11 cellular contexts compared by ENCODE assay signal in genomic region chr12:110466791-110467190, GRCh38. TPM values are rescaled to one million over a fixed set of nuclear protein-coding genes. Genes with fewer than 3 reads are reported as not detected.
A peak's percentile ranks its signal among the peaks of the same experiment; 100 is the strongest.
DNase-seq lines count a peak whose midpoint lies in the region; ATAC-seq, FAIRE-seq and TF ChIP-seq lines count a peak whose summit lies in the region.
"Had no signal": no experiment of that assay in that cellular context is flagged by ENCODE, and none has a peak within 500 bp of the region (broad histone marks: within the 10 kb centered on the region; RNA-seq: fewer than 3 reads in every experiment).

No MANE protein-coding gene starts in this region.

- H3K27me3 ChIP-seq in ACC112 (ENCODE audit: insufficient read depth, low read length), result no peaks in the 10 kb centered on the region
- H3K27me3 ChIP-seq in GM23248 (replicated peaks; ENCODE audit: insufficient read depth), result no peaks in the 10 kb centered on the region
- no peaks in the 10 kb centered on the region for H3K27me3 ChIP-seq in keratinocyte (ENCODE audit: control insufficient read depth, extremely low read depth, insufficient read depth, low read length)
- H3K27me3 ChIP-seq in effector memory CD4-positive, alpha-beta T cell (replicated peaks; ENCODE audit: control insufficient read depth, insufficient read depth, low read length, poor library complexity, severe bottlenecking), result no peaks in the 10 kb centered on the region

- in situ Hi-C loops in GM23248 (cut with MboI), result no loop called here

- CTCF ChIA-PET in activated CD4-positive, alpha-beta memory T cell treated with anti-CD3 and anti-CD28 coated beads for 36 hours (lab: Charles Lee), result interaction anchor here (1.1 to 6.7 kb wide), 4 partner anchors 8 to 134 kb away, joined by 3 to 86 read pairs (median 50); partner anchors contain the start of gene ARPC3

- no peaks in the 10 kb centered on the region for H3F3A ChIP-seq in GM23248 (ENCODE audit: insufficient read depth)

- H3K4me3 ChIP-seq in ACC112 (ENCODE audit: low read depth, low read length), result peak overlapping the region; percentile 95
- peak overlapping the region; percentile 88 for H3K4me3 ChIP-seq in GM23248
- H3K4me3 ChIP-seq in keratinocyte (ENCODE audit: control insufficient read depth in 2 of 3, extremely low read depth in 1 of 3, insufficient read depth in 2 of 3, low read depth in 1 of 3, low read length in 3 of 3), result peak overlapping the region; percentile 51 to 79 (median 73)
- no peak overlapping the region for H3K4me3 ChIP-seq in effector memory CD4-positive, alpha-beta T cell (ENCODE audit: insufficient read depth, low read depth, low read length, poor library complexity, severe bottlenecking)

- peak overlapping the region; percentile 90 for H3K9ac ChIP-seq in GM23248
- H3K9ac ChIP-seq in keratinocyte (ENCODE audit: control insufficient read depth, extremely low read depth, insufficient read depth, low read length), result peak overlapping the region; percentile 85

- intact Hi-C loops in activated CD4-positive, alpha-beta memory T cell treated with anti-CD3 and anti-CD28 coated beads for 36 hours (cut with micrococcal nuclease), result no loop called here

- peak overlapping the region; percentile 30 for H3K4me3 Mint-ChIP-seq in activated CD4-positive, alpha-beta memory T cell treated with anti-CD3 and anti-CD28 coated beads for 36 hours

- H4K20me1 ChIP-seq in GM23248 (ENCODE audit: insufficient read depth), result no peaks in the 10 kb centered on the region
- no peaks in the 10 kb centered on the region for H4K20me1 ChIP-seq in keratinocyte (ENCODE audit: control insufficient read depth, extremely low read depth, insufficient read depth, low read length)

- no peak overlapping the region for H3K27ac Mint-ChIP-seq in activated CD4-positive, alpha-beta memory T cell treated with anti-CD3 and anti-CD28 coated beads for 36 hours

- no peaks in the 10 kb centered on the region for H3K9me1 ChIP-seq in keratinocyte (ENCODE audit: control insufficient read depth, extremely low read depth, insufficient read depth, low read length)

- H3K4me1 Mint-ChIP-seq in activated CD4-positive, alpha-beta memory T cell treated with anti-CD3 and anti-CD28 coated beads for 36 hours (ENCODE audit: low read depth), result peaks cover 35% of the 10 kb centered on the region

- dilution Hi-C loops in keratinocyte (cut with MboI; ENCODE audit: extremely low pct_ligation_motif_present, low sequenced_read_pairs), result no loop called here

- WGBS in GM23248 (ENCODE audit: low coverage in 1 of 2, low lambda C conversion rate in 2 of 2, missing lambda C conversion rate in 2 of 2), 2 experiments, result 59 to 69% methylated on average over 2 to 5 of the region's 5 CpGs

- TF ChIP-seq CTCF in keratinocyte (optimal IDR thresholded peaks at IDR 0.05 in 1 of 3, IDR thresholded peaks at IDR 0.05 in 1 of 3, conservative IDR thresholded peaks at IDR 0.05 in 1 of 3; ENCODE audit: extremely low read depth in 1 of 3, insufficient read depth in 2 of 3, low read length in 3 of 3), result no peak

- H3K36me3 Mint-ChIP-seq in activated CD4-positive, alpha-beta memory T cell treated with anti-CD3 and anti-CD28 coated beads for 36 hours, result peaks cover 16% of the 10 kb centered on the region

- H3K9me3 ChIP-seq in GM23248 (ENCODE audit: low read depth) (no peaks in the 10 kb centered on the region), keratinocyte (ENCODE audit: control insufficient read depth, low read depth, low read length) (no peaks in the 10 kb centered on the region)
- H3K9me3 ChIP-seq in effector memory CD4-positive, alpha-beta T cell (ENCODE audit: control insufficient read depth, low read length), result no peaks in the 10 kb centered on the region

- H3K9me2 ChIP-seq in GM23248 (ENCODE audit: insufficient read depth), result no peaks in the 10 kb centered on the region

- no peaks in the 10 kb centered on the region for H3K9me3 Mint-ChIP-seq in activated CD4-positive, alpha-beta memory T cell treated with anti-CD3 and anti-CD28 coated beads for 36 hours

- H2AFZ ChIP-seq in ACC112 (ENCODE audit: low read length, unreplicated experiment), result no peak overlapping the region
- 0 out of 2 replicates have a peak overlapping the region, but pooled peaks have one; percentile 90 for H2AFZ ChIP-seq in GM23248
- peak overlapping the region; percentile 30 for H2AFZ ChIP-seq in keratinocyte (ENCODE audit: control insufficient read depth, low read length)

- FAIRE-seq in keratinocyte (lab: Jason Lieb, UNC), result no peak
- FAIRE-seq: colon, TTC549 had no signal

- ATAC-seq in HG02759 (IDR thresholded peaks at IDR 0.05; ENCODE audit: unreplicated experiment), result no peak

- H3K36me3 ChIP-seq in ACC112 (ENCODE audit: insufficient read depth, low read length) (no peaks in the 10 kb centered on the region), GM23248 (ENCODE audit: low read depth) (0 out of 2 replicates have a peak, but pooled peaks cover 3% of the 10 kb centered on the region), keratinocyte (ENCODE audit: control insufficient read depth in 2 of 2, extremely low read depth in 1 of 2, insufficient read depth in 2 of 2, low read length in 2 of 2) (peaks cover 3 to 8% of the 10 kb centered on the region in 2 experiments)
- peaks cover 9% of the 10 kb centered on the region for H3K36me3 ChIP-seq in effector memory CD4-positive, alpha-beta T cell (ENCODE audit: control insufficient read depth, insufficient read depth, low read length)

- no peaks in the 10 kb centered on the region for H3K27me3 Mint-ChIP-seq in activated CD4-positive, alpha-beta memory T cell treated with anti-CD3 and anti-CD28 coated beads for 36 hours

- H3K27ac ChIP-seq in ACC112 (ENCODE audit: low read depth, low read length) (no peak overlapping the region), GM23248 (no peak overlapping the region), keratinocyte (ENCODE audit: control insufficient read depth, insufficient read depth, low read length) (peak overlapping the region; percentile 88)
- no peak overlapping the region for H3K27ac ChIP-seq in effector memory CD4-positive, alpha-beta T cell (ENCODE audit: insufficient read depth, low read length, poor library complexity, severe bottlenecking)

- peaks cover 45% of the 10 kb centered on the region for H3K79me2 ChIP-seq in ACC112 (ENCODE audit: control insufficient read depth, insufficient read depth, low read length, unreplicated experiment)
- peaks cover 52% of the 10 kb centered on the region for H3K79me2 ChIP-seq in GM23248 (ENCODE audit: insufficient read depth)
- peaks cover 23% of the 10 kb centered on the region for H3K79me2 ChIP-seq in keratinocyte (ENCODE audit: control insufficient read depth, insufficient read depth, low read length)

- H3K4me1 ChIP-seq in ACC112 (ENCODE audit: control insufficient read depth, insufficient read depth, low read length, unreplicated experiment) (peaks cover 14% of the 10 kb centered on the region), GM23248 (ENCODE audit: insufficient read depth) (peaks cover 10% of the 10 kb centered on the region; the same call in 1 of the 2 replicates), keratinocyte (ENCODE audit: control insufficient read depth, extremely low read depth, insufficient read depth, low read length) (peaks cover 10% of the 10 kb centered on the region)
- peaks cover 8% of the 10 kb centered on the region for H3K4me1 ChIP-seq in effector memory CD4-positive, alpha-beta T cell (ENCODE audit: control insufficient read depth, insufficient read depth, low read length, poor library complexity, severe bottlenecking)

- DNase-seq in GM23248 (no peak), keratinocyte (ENCODE audit: low read depth, low spot score) (no peak), NCI-H2171 treated with DMSO at 0.1 percent for 48 hours (lab: John Stamatoyannopoulos, UW) (no peak)
- no peak for DNase-seq in activated CD4-positive, alpha-beta memory T cell treated with anti-CD3 and anti-CD28 coated beads for 36 hours
- DNase-seq in effector memory CD4-positive, alpha-beta T cell, result no peak
- no peak for DNase-seq in activated CD4-positive, alpha-beta T cell treated with anti-CD3 and anti-CD28 coated beads for 1 hour
- DNase-seq: NCI-H1048 had no signal

- POLR2A ChIA-PET in activated CD4-positive, alpha-beta memory T cell treated with anti-CD3 and anti-CD28 coated beads for 36 hours (lab: Charles Lee), result no interaction called here

- H3K4me2 ChIP-seq in GM23248 (ENCODE audit: unreplicated experiment) (peak overlapping the region; percentile 98), keratinocyte (ENCODE audit: control insufficient read depth, extremely low read depth, insufficient read depth, low read depth, low read length) (peak overlapping the region; percentile 98)

RNA-seq across cellular contexts. Expression of gene GPN3, which starts 1.3 kb away (rescaled TPM):
- 18.4 and 33.4 TPM in 2 replicates for total RNA-seq in GM23248 (2014; rRNA removed; shearing (Covaris generic))
- polyA plus RNA-seq in GM23248 (2016; fragmentation: Nextera tagmentation; extraction: Ambion mirVana) (43.5 and 47.4 TPM in 2 replicates), keratinocyte (22.8 to 35.5 TPM (median 31.6 TPM) in 3 replicates)
- total RNA-seq in activated CD4-positive, alpha-beta memory T cell treated with anti-CD3 and anti-CD28 coated beads for 36 hours, result 10 to 100 TPM; 62.4 to 68.4 TPM
- polyA plus RNA-seq in keratinocyte (2011; ENCODE audit: low read depth), result 21.7 TPM
- 23.1 and 27.1 TPM in 2 replicates for polyA plus RNA-seq in keratinocyte (2011; cell fraction: cytosol; rRNA removed)
- polyA plus RNA-seq in keratinocyte (2011; cell fraction: nucleus; rRNA removed), result 12.7 and 15.2 TPM in 2 replicates
- polyA plus RNA-seq in keratinocyte (2012; ENCODE audit: low replicate concordance), result 18.5 and 19.1 TPM in 2 replicates
- 4.7 to 26.7 TPM (median 17.9 TPM) in 3 replicates for polyA minus RNA-seq in keratinocyte
- polyA minus RNA-seq in keratinocyte (2011; cell fraction: cytosol; rRNA and poly(A)+ RNA removed), result 15.7 TPM
- 2.3 and 7.5 TPM in 2 replicates for polyA minus RNA-seq in keratinocyte (2011; cell fraction: nucleus; rRNA and poly(A)+ RNA removed)

RNA-seq across cellular contexts. Expression of gene FAM216A, which starts 1.9 kb away (rescaled TPM):
- total RNA-seq in GM23248 (2014; rRNA removed; shearing (Covaris generic)), result 11.5 and 18.1 TPM in 2 replicates
- 25.2 and 25.8 TPM in 2 replicates for polyA plus RNA-seq in GM23248 (2016; fragmentation: Nextera tagmentation; extraction: Ambion mirVana)
- 10 to 100 TPM; 29.8 to 30.0 TPM for total RNA-seq in activated CD4-positive, alpha-beta memory T cell treated with anti-CD3 and anti-CD28 coated beads for 36 hours
- 7.8 to 15.3 TPM (median 11.8 TPM) in 3 replicates for polyA plus RNA-seq in keratinocyte
- 3.3 TPM for polyA plus RNA-seq in keratinocyte (2011; ENCODE audit: low read depth)
- polyA plus RNA-seq in keratinocyte (2011; cell fraction: cytosol; rRNA removed), result 8.4 and 11.5 TPM in 2 replicates
- 10.0 and 12.9 TPM in 2 replicates for polyA plus RNA-seq in keratinocyte (2011; cell fraction: nucleus; rRNA removed)
- polyA plus RNA-seq in keratinocyte (2012; ENCODE audit: low replicate concordance), result 4.1 and 6.8 TPM in 2 replicates
- 2.8 to 5.3 TPM (median 3.7 TPM) in 3 replicates for polyA minus RNA-seq in keratinocyte
- 4.8 TPM for polyA minus RNA-seq in keratinocyte (2011; cell fraction: cytosol; rRNA and poly(A)+ RNA removed)
- 2.0 and 2.4 TPM in 2 replicates for polyA minus RNA-seq in keratinocyte (2011; cell fraction: nucleus; rRNA and poly(A)+ RNA removed)

RNA-seq across cellular contexts. Expression of gene ARPC3, which starts 16.7 kb away (rescaled TPM):
- total RNA-seq in GM23248 (2014; rRNA removed; shearing (Covaris generic)), result 552 and 686 TPM in 2 replicates
- polyA plus RNA-seq in GM23248 (2016; fragmentation: Nextera tagmentation; extraction: Ambion mirVana) (503 and 511 TPM in 2 replicates), keratinocyte (90.0 to 139 TPM (median 106 TPM) in 3 replicates)
- 100 to 1,000 TPM; 340 to 352 TPM for total RNA-seq in activated CD4-positive, alpha-beta memory T cell treated with anti-CD3 and anti-CD28 coated beads for 36 hours
- polyA plus RNA-seq in keratinocyte (2011; ENCODE audit: low read depth), result 139 TPM
- 176 and 184 TPM in 2 replicates for polyA plus RNA-seq in keratinocyte (2011; cell fraction: cytosol; rRNA removed)
- 79.5 and 87.5 TPM in 2 replicates for polyA plus RNA-seq in keratinocyte (2011; cell fraction: nucleus; rRNA removed)
- polyA plus RNA-seq in keratinocyte (2012; ENCODE audit: low replicate concordance), result 296 and 415 TPM in 2 replicates
- 23.5 to 45.1 TPM (median 26.6 TPM) in 3 replicates for polyA minus RNA-seq in keratinocyte
- polyA minus RNA-seq in keratinocyte (2011; cell fraction: cytosol; rRNA and poly(A)+ RNA removed), result 110 TPM
- polyA minus RNA-seq in keratinocyte (2011; cell fraction: nucleus; rRNA and poly(A)+ RNA removed), result 14.6 and 35.7 TPM in 2 replicates

RNA-seq across cellular contexts. Expression of gene VPS29, which starts 35.1 kb away (rescaled TPM):
- total RNA-seq in GM23248 (2014; rRNA removed; shearing (Covaris generic)), result 61.2 and 72.3 TPM in 2 replicates
- polyA plus RNA-seq in GM23248 (2016; fragmentation: Nextera tagmentation; extraction: Ambion mirVana) (202 and 206 TPM in 2 replicates), keratinocyte (165 to 219 TPM (median 166 TPM) in 3 replicates)
- total RNA-seq in activated CD4-positive, alpha-beta memory T cell treated with anti-CD3 and anti-CD28 coated beads for 36 hours, result 100 to 1,000 TPM; 100 to 106 TPM
- 42.3 TPM for polyA plus RNA-seq in keratinocyte (2011; ENCODE audit: low read depth)
- 165 and 304 TPM in 2 replicates for polyA plus RNA-seq in keratinocyte (2011; cell fraction: cytosol; rRNA removed)
- polyA plus RNA-seq in keratinocyte (2011; cell fraction: nucleus; rRNA removed), result 195 and 206 TPM in 2 replicates
- 124 and 129 TPM in 2 replicates for polyA plus RNA-seq in keratinocyte (2012; ENCODE audit: low replicate concordance)
- 18.8 to 152 TPM (median 97.9 TPM) in 3 replicates for polyA minus RNA-seq in keratinocyte
- polyA minus RNA-seq in keratinocyte (2011; cell fraction: cytosol; rRNA and poly(A)+ RNA removed), result 48.7 TPM
- polyA minus RNA-seq in keratinocyte (2011; cell fraction: nucleus; rRNA and poly(A)+ RNA removed), result 30.4 and 33.1 TPM in 2 replicates

RNA-seq across cellular contexts. Expression of gene RAD9B, which starts 35.3 kb away (rescaled TPM):
- total RNA-seq in GM23248 (2014; rRNA removed; shearing (Covaris generic)), result 0.13 and 0.97 TPM in 2 replicates
- polyA plus RNA-seq in GM23248 (2016; fragmentation: Nextera tagmentation; extraction: Ambion mirVana) (0.19 and 0.22 TPM in 2 replicates), keratinocyte (0.15 to 0.41 TPM (median 0.31 TPM) in 3 replicates)
- total RNA-seq in activated CD4-positive, alpha-beta memory T cell treated with anti-CD3 and anti-CD28 coated beads for 36 hours, result 1 to 10 TPM; 1.1 to 2.7 TPM
- polyA plus RNA-seq in keratinocyte (2011; ENCODE audit: low read depth), result 0.19 TPM
- polyA plus RNA-seq in keratinocyte (2011; cell fraction: cytosol; rRNA removed), result 0.57 and 0.63 TPM in 2 replicates
- 0.48 and 0.51 TPM in 2 replicates for polyA plus RNA-seq in keratinocyte (2011; cell fraction: nucleus; rRNA removed)
- polyA plus RNA-seq in keratinocyte (2012; ENCODE audit: low replicate concordance), result 0.25 and 0.27 TPM in 2 replicates
- polyA minus RNA-seq in keratinocyte, result 0.20 to 2.0 TPM in 2 of 3 replicates, not detected in the other
- polyA minus RNA-seq in keratinocyte (2011; cell fraction: cytosol; rRNA and poly(A)+ RNA removed), result not detected
- polyA minus RNA-seq in keratinocyte (2011; cell fraction: nucleus; rRNA and poly(A)+ RNA removed), result 0.11 and 0.31 TPM in 2 replicates
